In the genomic region with DNA sequence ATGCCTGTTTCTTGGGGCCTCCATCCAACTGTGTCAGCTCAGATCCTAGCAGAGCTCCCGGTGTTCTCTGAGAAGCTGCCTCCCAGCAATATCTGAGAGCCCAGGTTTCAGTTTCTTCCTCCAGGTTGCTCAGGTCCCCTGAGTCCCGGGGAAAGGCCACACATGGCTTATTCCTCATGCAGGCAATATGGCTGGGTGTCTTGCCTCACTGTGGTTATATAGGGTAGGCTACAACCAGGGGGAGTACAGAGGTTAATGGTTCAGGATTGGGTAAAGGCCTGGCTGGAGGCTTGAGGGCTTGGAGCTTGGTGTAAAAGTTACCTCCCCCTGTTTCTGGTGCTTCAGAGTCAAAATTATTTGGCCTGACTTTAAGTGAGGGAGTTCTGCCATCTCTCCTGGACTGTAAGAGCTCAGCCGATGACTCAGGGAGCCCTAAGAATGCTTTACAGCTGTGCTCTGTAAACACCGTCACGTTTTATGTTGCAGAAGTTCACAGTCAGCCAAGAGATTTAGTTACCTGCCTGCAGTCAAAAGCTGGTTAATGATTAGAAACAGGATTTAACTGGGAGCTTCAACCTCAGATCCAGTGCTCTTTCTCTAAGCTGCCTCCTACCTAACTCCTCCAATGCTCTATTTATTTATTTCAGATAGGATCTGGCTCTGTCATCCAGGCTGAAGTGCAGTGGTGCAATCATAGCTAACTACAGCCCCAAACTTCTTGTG, we compare ENCODE assay signal across 10 cellular contexts. TPM values are rescaled to one million over a fixed set of nuclear protein-coding genes. Genes with fewer than 3 reads are reported as not detected.
DNase-seq lines count a peak whose midpoint lies in the region; ATAC-seq and TF ChIP-seq lines count a peak whose summit lies in the region.
"Had no signal": no experiment of that assay in that cellular context is flagged by ENCODE, and none has a peak within 500 bp of the region (broad histone marks: within the 10 kb centered on the region; RNA-seq: fewer than 3 reads in every experiment).

No MANE protein-coding gene starts in this region.

- DNase-seq in DMS79 (lab: John Stamatoyannopoulos, UW) (peak; percentile 76), NCI-H526 (lab: John Stamatoyannopoulos, UW) (peak; percentile 27 to 58), fibroblast of mammary gland (ENCODE audit: low read depth) (peak; percentile 87), posterior vena cava (ENCODE audit: low spot score) (peak; percentile 20), NCI-H128 (lab: John Stamatoyannopoulos, UW; ENCODE audit: unreplicated experiment) (no peak), NCI-H2227 treated with DMSO at 0.1 percent for 48 hours (lab: John Stamatoyannopoulos, UW) (no peak)
- DNase-seq: activated B cell treated with CpG ODN at 0.5 μM for 24 hours, midbrain had no signal

- no peak overlapping the region for H3K4me3 ChIP-seq in fibroblast of mammary gland (ENCODE audit: control insufficient read depth, low read depth, low read length)

- TF ChIP-seq CTCF in fibroblast of mammary gland (conservative IDR thresholded peaks at IDR 0.05; ENCODE audit: control insufficient read depth, insufficient read depth, low read depth, low read length) = no peak

- ATAC-seq in GM21526 (IDR thresholded peaks at IDR 0.05; ENCODE audit: low FRiP score, unreplicated experiment) (no peak), HG02885 (IDR thresholded peaks at IDR 0.05; ENCODE audit: poor library complexity, unreplicated experiment) (no peak)

- intact Hi-C loops in posterior vena cava (cut with DNase I) = loop anchor here in 1 of 2 donors (10.0 kb wide), 1 partner anchor 148 kb away; no protein-coding TSS in a partner anchor

RNA-seq across cellular contexts. Expression of gene UBAP2, which starts 24.3 kb away (rescaled TPM):
- total RNA-seq in posterior vena cava = 10 to 100 TPM; 23.3 to 26.4 TPM

RNA-seq across cellular contexts. Expression of gene DCAF12, which starts 53.5 kb away (rescaled TPM):
- 10 to 100 TPM; 20.5 to 32.9 TPM for total RNA-seq in posterior vena cava

Comparison
In these comparisons a context has a peak if more than half of its experiments do, and no peak if none do; other contexts are left out.
1. DNase-seq: peak in DMS79 (single experiment), NCI-H526 (2 of 2), fibroblast of mammary gland (single experiment) and posterior vena cava (single experiment); none in NCI-H128 (single experiment) and NCI-H2227 treated with DMSO at 0.1 percent for 48 hours (single experiment).